8 cellular contexts compared by ENCODE assay signal in genomic region chr12:110846615-110847566, GRCh38. TPM values are rescaled to one million over a fixed set of nuclear protein-coding genes. Genes with fewer than 3 reads are reported as not detected.
DNase-seq lines count a peak whose midpoint lies in the region; ATAC-seq, FAIRE-seq and TF ChIP-seq lines count a peak whose summit lies in the region.

Gene CCDC63 (plus strand): TSS chr12:110846987. CDS start chr12:110852955, 5,968 bp downstream.

- no peaks in the 10 kb centered on the region for H3K9me3 ChIP-seq in pancreas

- peaks cover 2% of the 10 kb centered on the region for H3K27me3 Mint-ChIP-seq in glutamatergic neuron (ENCODE audit: unreplicated experiment)

- CTCF ChIA-PET in GM10248 (lab: Yijun Ruan, JAX), result interaction anchor here (0.7 to 2.9 kb wide), 10 partner anchors 11 to 415 kb away, joined by 3 to 8 read pairs (median 4); partner anchors contain the start of gene ARPC3

- no peak within 1 kb of the TSS for H3K27ac Mint-ChIP-seq in glutamatergic neuron (ENCODE audit: unreplicated experiment)

- H3K27ac ChIP-seq in pancreas, result no peak within 1 kb of the TSS

- peaks cover 0 to 12% (median 0%) of the 10 kb centered on the region in 4 donors for H3K27me3 ChIP-seq in pancreas

- H3K4me1 ChIP-seq in pancreas, result no peaks in the 10 kb centered on the region

- peaks cover 4% of the 10 kb centered on the region for H3K36me3 Mint-ChIP-seq in glutamatergic neuron (ENCODE audit: unreplicated experiment)

- H3K4me3 Mint-ChIP-seq in glutamatergic neuron (ENCODE audit: unreplicated experiment), result peak within 1 kb of the TSS; percentile 78

- 16% methylated on average over 58 to 60 of the region's 60 CpGs for WGBS in pancreas, 2 donors

- no peak for FAIRE-seq in pancreas (lab: Jason Lieb, UNC)

- DNase-seq in GM10248 (ENCODE audit: extremely low spot score) (peak; percentile 63), NCI-H345 treated with DMSO at 0.1 percent for 48 hours (lab: John Stamatoyannopoulos, UW; ENCODE audit: unreplicated experiment) (peak; percentile 12), glutamatergic neuron (peak; percentile 80), pancreas (peak; percentile 11 to 84 (median 36)), A172 (ENCODE audit: low spot score) (no peak)
- peak; percentile 44 to 55 for DNase-seq in activated T-cell treated with anti-CD3 and anti-CD28 coated beads, Interleukin-2, amount 50 U/mL, for 48 hours

- peak within 1 kb of the TSS in 2 of 4 donors; percentile 1 to 38 for H3K4me3 ChIP-seq in pancreas

- intact Hi-C loops in pancreas (cut with DNase I), result no loop called here

- ATAC-seq in pancreas, result peak; percentile 53 to 95 (median 82)
- no peak for ATAC-seq in HG03039 (IDR thresholded peaks at IDR 0.05; ENCODE audit: unreplicated experiment)
- no peak for ATAC-seq in HG03457 (IDR thresholded peaks at IDR 0.05; ENCODE audit: unreplicated experiment)

- peak; percentile 72 for TF ChIP-seq CTCF in GM10248 (IDR thresholded peaks at IDR 0.05; ENCODE audit: control extremely low read depth, extremely low read depth, low read depth, missing control alignments)
- peak; percentile 24 for TF ChIP-seq CTCF in glutamatergic neuron (IDR thresholded peaks at IDR 0.05; ENCODE audit: partially characterized antibody, unreplicated experiment)
- no peak for TF ChIP-seq CTCF in pancreas (IDR thresholded peaks at IDR 0.05)

- POLR2A ChIA-PET in GM10248 (lab: Yijun Ruan, JAX), result interaction anchor here (0.6 kb wide), 1 partner anchor 488 kb away, joined by 4 read pairs; no protein-coding TSS in a partner anchor

- H3K36me3 ChIP-seq in pancreas, result no peaks in the 10 kb centered on the region

- peaks cover 4% of the 10 kb centered on the region for H3K9me3 Mint-ChIP-seq in glutamatergic neuron (ENCODE audit: unreplicated experiment)

- peaks cover 9% of the 10 kb centered on the region for H3K4me1 Mint-ChIP-seq in glutamatergic neuron (ENCODE audit: low read depth, unreplicated experiment)

RNA-seq across cellular contexts. Expression of gene CCDC63, which starts in this region (rescaled TPM):
- total RNA-seq in glutamatergic neuron (ENCODE audit: unreplicated experiment) (0.32 TPM), pancreas (not detected)
- not detected for polyA plus RNA-seq in pancreas
- not detected in 2 replicates for total RNA-seq in A172 (2014; rRNA removed; shearing (Covaris generic))

Comparison
In these comparisons a context has a peak if more than half of its experiments do, and no peak if none do; other contexts are left out.
1. Peak in DNase-seq in glutamatergic neuron; RNA of the gene not detected or under 1 TPM.
2. Peak in DNase-seq and ATAC-seq in pancreas; RNA of the gene not detected or under 1 TPM.
3. CTCF ChIP-seq: peak in GM10248 (single experiment) and glutamatergic neuron (single experiment); none in pancreas (0 of 4).